Comparison of ENCODE assay signal across 18 cellular contexts in genomic region chr6:133705071-133705470, GRCh38.
DNase-seq lines count a peak whose midpoint lies in the region; ATAC-seq and TF ChIP-seq lines count a peak whose summit lies in the region.
"Had no signal": no experiment of that assay in that cellular context is flagged by ENCODE, and none has a peak within 500 bp of the region (broad histone marks: within the 10 kb centered on the region; RNA-seq: fewer than 3 reads in every experiment).

No MANE protein-coding gene starts in this region.

- intact Hi-C loops in MCF 10A (cut with micrococcal nuclease) (loop anchor here (1.0 to 10.0 kb wide), 6 partner anchors 40 to 890 kb away; partner anchors contain the start of gene RPS12), breast epithelium (cut with DNase I; ENCODE audit: low total_unique reads) (no loop called here), aorta (cut with DNase I) (no loop called here)

- peaks cover 9% of the 10 kb centered on the region for H3K9me3 Mint-ChIP-seq in MCF 10A (ENCODE audit: unreplicated experiment)
- H3K9me3 Mint-ChIP-seq: activated CD4-positive, alpha-beta T cell treated with anti-CD3 and anti-CD28 coated beads, Interleukin-2, amount 10 ng/mL, durations not matched to agents 7 days and 5 days had no signal

- DNase-seq in MCF 10A (ENCODE audit: unreplicated experiment) (peak; percentile 65), breast epithelium (ENCODE audit: low spot score in 2 of 2) (no peak), cardiac fibroblast (ENCODE audit: low read depth in 2 of 2) (peak; percentile 79 to 93), iris pigment epithelial cell (ENCODE audit: low read depth) (peak; percentile 92), aorta (no peak), NCI-H2171 (lab: John Stamatoyannopoulos, UW) (no peak)
- DNase-seq in activated CD4-positive, alpha-beta T cell treated with anti-CD3 and anti-CD28 coated beads, Interleukin-2, amount 50 U/mL, for 1 hour, result no peak
- DNase-seq: activated CD4-positive, alpha-beta T cell treated with anti-CD3 and anti-CD28 coated beads, Interleukin-2, amount 10 ng/mL, durations not matched to agents 7 days and 5 days; activated T-cell treated with anti-CD3 and anti-CD28 coated beads, Interleukin-2, amount 50 U/mL, for 4 hours; Caco-2; glutamatergic neuron; naive thymus-derived CD4-positive, alpha-beta T cell; SHP77 treated with DMSO at 0.1 percent for 48 hours; sigmoid colon had no signal

- H3K27me3 Mint-ChIP-seq in MCF 10A (ENCODE audit: insufficient read depth, unreplicated experiment), result no peaks in the 10 kb centered on the region

- H3K4me1 Mint-ChIP-seq in MCF 10A (ENCODE audit: insufficient read depth, unreplicated experiment), result peaks cover 40% of the 10 kb centered on the region

- ATAC-seq in aorta (ENCODE audit: low FRiP score) (peak; percentile 86), HG02610 (IDR thresholded peaks at IDR 0.05; ENCODE audit: unreplicated experiment) (no peak)
- ATAC-seq: activated T-cell treated with anti-CD3 and anti-CD28 coated beads, Interleukin-2, amount 50 U/mL, for 4 hours; naive thymus-derived CD4-positive, alpha-beta T cell had no signal

- H3K27ac Mint-ChIP-seq in MCF 10A (ENCODE audit: low read depth, unreplicated experiment), result peak overlapping the region; percentile 69
- H3K27ac Mint-ChIP-seq: activated CD4-positive, alpha-beta T cell treated with anti-CD3 and anti-CD28 coated beads, Interleukin-2, amount 10 ng/mL, durations not matched to agents 7 days and 5 days; naive thymus-derived CD4-positive, alpha-beta T cell; stimulated activated naive CD8-positive, alpha-beta T cell treated with anti-CD3 and anti-CD28 coated beads, Interleukin-15, Interleukin-2, amounts not matched to agents 100 ng/mL and 50 ng/mL, for 24 hours had no signal

- CTCF ChIA-PET in MCF 10A (lab: Yijun Ruan, JAX), result interaction anchor here (1.4 kb wide), 1 partner anchor 212 kb away, joined by 5 read pairs; no protein-coding TSS in a partner anchor

- TF ChIP-seq POLR2A in breast epithelium (IDR thresholded peaks at IDR 0.05), result no peak

- H3K9me3 ChIP-seq in breast epithelium (peaks cover 0 to 5% of the 10 kb centered on the region in 2 donors), aorta (ENCODE audit: control insufficient read depth, low read length) (no peaks in the 10 kb centered on the region)
- H3K9me3 ChIP-seq: Caco-2, HAP-1, sigmoid colon had no signal

- H3K4me1 ChIP-seq in breast epithelium (no peaks in the 10 kb centered on the region), aorta (ENCODE audit: control insufficient read depth in 1 of 2, insufficient read depth in 2 of 2, low read length in 2 of 2) (peaks cover 0 to 5% of the 10 kb centered on the region in 2 donors)
- H3K4me1 ChIP-seq: Caco-2, HAP-1, sigmoid colon had no signal

- H3K27me3 ChIP-seq in breast epithelium, result no peaks in the 10 kb centered on the region
- H3K27me3 ChIP-seq in aorta (ENCODE audit: control insufficient read depth in 1 of 2, insufficient read depth in 2 of 2, low read length in 1 of 2), result no peaks in the 10 kb centered on the region
- H3K27me3 ChIP-seq: sigmoid colon had no signal

- H3K4me3 Mint-ChIP-seq in MCF 10A (ENCODE audit: unreplicated experiment), result no peak overlapping the region
- H3K4me3 Mint-ChIP-seq: activated CD4-positive, alpha-beta T cell treated with anti-CD3 and anti-CD28 coated beads, Interleukin-2, amount 10 ng/mL, durations not matched to agents 7 days and 5 days; activated T-cell treated with anti-CD3 and anti-CD28 coated beads, Interleukin-2, amount 50 U/mL, for 4 hours; naive thymus-derived CD4-positive, alpha-beta T cell; stimulated activated naive CD8-positive, alpha-beta T cell treated with anti-CD3 and anti-CD28 coated beads, Interleukin-15, Interleukin-2, amounts not matched to agents 100 ng/mL and 50 ng/mL, for 24 hours had no signal

- H3K4me3 ChIP-seq in breast epithelium, result no peak overlapping the region
- no peak overlapping the region for H3K4me3 ChIP-seq in cardiac fibroblast (replicated peaks in 1 of 2; ENCODE audit: low read depth in 2 of 2, low read length in 2 of 2)
- no peak overlapping the region for H3K4me3 ChIP-seq in aorta (ENCODE audit: low read length in 2 of 2)
- H3K4me3 ChIP-seq: HAP-1, sigmoid colon had no signal

- WGBS in aorta, 2 donors, result 6 to 9% methylated on average over 1 of the region's 1 CpG

- H3K36me3 Mint-ChIP-seq in MCF 10A (ENCODE audit: insufficient read depth, unreplicated experiment), result peaks cover 5% of the 10 kb centered on the region
- H3K36me3 Mint-ChIP-seq: naive thymus-derived CD4-positive, alpha-beta T cell had no signal

- TF ChIP-seq CTCF in MCF 10A (IDR thresholded peaks at IDR 0.05; ENCODE audit: unreplicated experiment) (no peak), breast epithelium (IDR thresholded peaks at IDR 0.05) (no peak), cardiac fibroblast (IDR thresholded peaks at IDR 0.05; ENCODE audit: low read depth, low read length) (no peak)

- H3K27ac ChIP-seq in breast epithelium (no peak overlapping the region), aorta (ENCODE audit: low read depth in 1 of 2, low read length in 2 of 2) (no peak overlapping the region)
- H3K27ac ChIP-seq: 22Rv1 had no signal

- H3K36me3 ChIP-seq in breast epithelium, result no peaks in the 10 kb centered on the region
- H3K36me3 ChIP-seq in aorta (ENCODE audit: control insufficient read depth in 1 of 2, insufficient read depth in 2 of 2, low read length in 1 of 2), result no peaks in the 10 kb centered on the region
- H3K36me3 ChIP-seq: HAP-1, sigmoid colon had no signal

- POLR2A ChIA-PET in MCF 10A (lab: Yijun Ruan, JAX), result interaction anchor here (0.7 to 2.7 kb wide), 3 partner anchors 119 to 212 kb away, joined by 3 to 8 read pairs (median 4); no protein-coding TSS in a partner anchor

- BruUV-seq in MCF 10A (replicated peaks; lab: Mats Ljungman, UMichigan), result no TSS peak

Comparison
In these comparisons a context has a peak if more than half of its experiments do, and no peak if none do; other contexts are left out.
1. DNase-seq: peak in MCF 10A (single experiment), cardiac fibroblast (2 of 2) and iris pigment epithelial cell (single experiment); none in breast epithelium (0 of 2), aorta (0 of 2), NCI-H2171 (single experiment) and activated CD4-positive, alpha-beta T cell treated with anti-CD3 and anti-CD28 coated beads, Interleukin-2, amount 50 U/mL, for 1 hour (single experiment).